Comparison of ENCODE assay signal across 10 cellular contexts in the genomic region with DNA sequence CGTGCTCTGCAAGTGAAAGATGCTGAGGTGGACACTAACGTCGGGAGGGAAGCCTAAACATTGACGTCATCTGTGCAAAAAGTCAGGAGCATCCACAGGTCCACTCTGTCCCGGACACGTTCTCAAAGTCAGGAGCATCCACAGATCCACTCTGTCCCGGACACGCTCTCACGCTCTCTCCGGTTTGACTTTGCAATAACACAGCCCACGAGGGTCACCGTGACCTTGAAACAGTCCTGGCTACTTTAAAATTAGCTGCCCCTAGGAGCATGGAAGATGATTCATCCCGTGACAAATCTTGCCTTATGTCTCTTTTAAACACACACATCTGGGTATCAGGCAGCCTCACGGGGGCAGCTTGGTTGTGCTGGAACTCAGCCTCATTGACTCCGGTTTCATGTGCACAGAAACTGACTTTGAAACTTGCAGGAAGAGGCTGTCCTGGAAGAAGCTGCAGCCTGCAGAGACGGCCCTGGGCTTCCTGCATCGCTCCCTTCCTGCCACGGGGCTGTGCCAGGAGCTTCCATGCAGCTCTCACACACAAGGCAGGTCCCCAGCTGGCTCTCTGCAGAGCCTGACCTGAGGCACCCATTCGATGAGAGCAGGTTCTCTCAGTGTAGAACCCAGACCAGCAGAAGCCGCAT. TPM values are rescaled to one million over a fixed set of nuclear protein-coding genes. Genes with fewer than 3 reads are reported as not detected.
DNase-seq lines count a peak whose midpoint lies in the region; ATAC-seq, FAIRE-seq and TF ChIP-seq lines count a peak whose summit lies in the region.
"Had no signal": no experiment of that assay in that cellular context is flagged by ENCODE, and none has a peak within 500 bp of the region (broad histone marks: within the 10 kb centered on the region; RNA-seq: fewer than 3 reads in every experiment).

No MANE protein-coding gene starts in this region.

- H3K4me3 ChIP-seq in A673 (ENCODE audit: low read depth, low read length, poor library complexity, severe bottlenecking) (no peak overlapping the region), MG63 (no peak overlapping the region), mesenchymal stem cell (ENCODE audit: insufficient read depth in 1 of 2, low read depth in 1 of 2, low read length in 2 of 2) (peak overlapping the region in 1 of 2 experiments; percentile 63)

- H2AK5ac ChIP-seq in mesenchymal stem cell (ENCODE audit: low read length, severe bottlenecking), result no peak overlapping the region

- H3K18ac ChIP-seq in mesenchymal stem cell (ENCODE audit: low read depth in 1 of 2, low read length in 2 of 2), result peak overlapping the region; percentile 65 to 92

- FAIRE-seq in endometrium (lab: Jason Lieb, UNC), result peak; percentile 92

- no peaks in the 10 kb centered on the region for H3K9me3 ChIP-seq in A673 (ENCODE audit: low read depth, low read length, poor library complexity, severe bottlenecking)
- no peaks in the 10 kb centered on the region for H3K9me3 ChIP-seq in MG63
- no peaks in the 10 kb centered on the region for H3K9me3 ChIP-seq in mesenchymal stem cell (ENCODE audit: control insufficient read depth, low read length)

- H3K27ac ChIP-seq in A673 (ENCODE audit: low read depth, low read length, poor library complexity, severe bottlenecking) (no peak overlapping the region), mesenchymal stem cell (ENCODE audit: low read length, poor library complexity, severe bottlenecking) (peak overlapping the region; percentile 17)

- H3K9ac ChIP-seq in mesenchymal stem cell (ENCODE audit: low read length), result peak overlapping the region; percentile 58

- H3K27me3 ChIP-seq in A673 (replicated peaks; ENCODE audit: insufficient read depth, low read depth, low read length, poor library complexity) (no peaks in the 10 kb centered on the region), MG63 (no peaks in the 10 kb centered on the region), mesenchymal stem cell (ENCODE audit: control insufficient read depth in 1 of 2, insufficient read depth in 1 of 2, low read length in 2 of 2) (peaks cover 0 to 7% of the 10 kb centered on the region in 2 experiments)

- no peak overlapping the region for H2AFZ ChIP-seq in mesenchymal stem cell (ENCODE audit: low read depth, low read length)

- POLR2A ChIA-PET in A673 (lab: Charles Lee; ENCODE audit: low non-redundant PET), result no interaction called here

- H2BK15ac ChIP-seq in mesenchymal stem cell (ENCODE audit: low read depth, poor library complexity, severe bottlenecking), result no peak overlapping the region

- CTCF ChIA-PET in A673 (lab: Charles Lee), result no interaction called here

- no peak overlapping the region for H2BK5ac ChIP-seq in mesenchymal stem cell (ENCODE audit: low read depth, low read length, poor library complexity, severe bottlenecking)

- no peak for ATAC-seq in HG03159 (IDR thresholded peaks at IDR 0.05; ENCODE audit: unreplicated experiment)

- H3K36me3 ChIP-seq in A673 (ENCODE audit: insufficient read depth, low read length, poor library complexity, severe bottlenecking) (no peaks in the 10 kb centered on the region), MG63 (no peaks in the 10 kb centered on the region), mesenchymal stem cell (ENCODE audit: control insufficient read depth in 1 of 2, insufficient read depth in 2 of 2, low read depth in 1 of 2, low read length in 2 of 2) (no peaks in the 10 kb centered on the region)

- H3K4me1 ChIP-seq in A673 (ENCODE audit: insufficient read depth, low read length, poor library complexity, severe bottlenecking) (no peaks in the 10 kb centered on the region), mesenchymal stem cell (ENCODE audit: control insufficient read depth, insufficient read depth, low read depth, low read length) (peaks cover 19% of the 10 kb centered on the region)

- H3K4ac ChIP-seq in mesenchymal stem cell (ENCODE audit: low read depth in 1 of 2, low read length in 2 of 2), result peak overlapping the region; percentile 9 to 60

- TF ChIP-seq CTCF in A673 (conservative IDR thresholded peaks at IDR 0.05; ENCODE audit: low read depth, low read length), result peak; percentile 34; the same call in 1 of the 2 replicates
- TF ChIP-seq CTCF in GM13976 (IDR thresholded peaks at IDR 0.05; ENCODE audit: borderline replicate concordance, control extremely low read depth, extremely low read depth, insufficient read depth, missing control alignments), result no peak

- no peak overlapping the region for H2BK120ac ChIP-seq in mesenchymal stem cell (ENCODE audit: low read depth, low read length)

- peak overlapping the region; percentile 19 for H4K91ac ChIP-seq in mesenchymal stem cell (ENCODE audit: low read length)

- in situ Hi-C loops in GM13976 (cut with MboI; ENCODE audit: low sequenced_read_pairs, unreplicated experiment), result no loop called here

- H3K4me2 ChIP-seq in mesenchymal stem cell (ENCODE audit: low read length, poor library complexity, severe bottlenecking), result no peak overlapping the region

- H3K23ac ChIP-seq in mesenchymal stem cell (ENCODE audit: low read length in 2 of 2), result no peak overlapping the region

- intact Hi-C loops in A673 (cut with micrococcal nuclease; ENCODE audit: unreplicated experiment), result no loop called here

- no peaks in the 10 kb centered on the region for H3K79me1 ChIP-seq in mesenchymal stem cell (replicated peaks; ENCODE audit: low read length, poor library complexity, severe bottlenecking)

- H2BK12ac ChIP-seq in mesenchymal stem cell (ENCODE audit: low read length in 2 of 2), result peak overlapping the region; percentile 1 to 91

- peak overlapping the region in 1 of 2 experiments; percentile 45 for H3K14ac ChIP-seq in mesenchymal stem cell (ENCODE audit: low read length in 2 of 2)

- DNase-seq in A673 (ENCODE audit: low spot score) (peak; percentile 63), MG63 (peak; percentile 86), mesenchymal stem cell (peak; percentile 97), NCI-H146 (lab: John Stamatoyannopoulos, UW) (no peak), SW 1271 (lab: John Stamatoyannopoulos, UW) (no peak), GM13976 (ENCODE audit: low spot score) (no peak)
- DNase-seq: activated CD4-positive, CD25-positive, alpha-beta regulatory T cell; DND-41 had no signal

- no TSS peak for BruUV-seq in A673 (replicated peaks; lab: Mats Ljungman, UMichigan)

- H4K8ac ChIP-seq in mesenchymal stem cell (ENCODE audit: low read length), result peak overlapping the region; percentile 43

- 25% methylated on average over 20 of the region's 20 CpGs for WGBS in mesenchymal stem cell

RNA-seq across cellular contexts. Expression of gene COL18A1, which starts 18.1 kb away (rescaled TPM):
- total RNA-seq in A673 (2021), result 3.3 and 5.0 TPM in 2 replicates
- total RNA-seq in MG63 (2014; rRNA removed; shearing (Covaris generic); ENCODE audit: low replicate concordance), result 22.4 and 26.4 TPM in 2 replicates
- 330 TPM for polyA plus RNA-seq in mesenchymal stem cell (2013, experiment 1 of 2)
- 322 TPM for polyA plus RNA-seq in mesenchymal stem cell (2013, experiment 2 of 2)

Comparison
In these comparisons a context has a peak if more than half of its experiments do, and no peak if none do; other contexts are left out.
1. DNase-seq: peak in A673 (single experiment), MG63 (single experiment) and mesenchymal stem cell (single experiment); none in NCI-H146 (single experiment), SW 1271 (0 of 2) and GM13976 (single experiment).